Comparison of ENCODE assay signal across 17 cellular contexts in the genomic region with DNA sequence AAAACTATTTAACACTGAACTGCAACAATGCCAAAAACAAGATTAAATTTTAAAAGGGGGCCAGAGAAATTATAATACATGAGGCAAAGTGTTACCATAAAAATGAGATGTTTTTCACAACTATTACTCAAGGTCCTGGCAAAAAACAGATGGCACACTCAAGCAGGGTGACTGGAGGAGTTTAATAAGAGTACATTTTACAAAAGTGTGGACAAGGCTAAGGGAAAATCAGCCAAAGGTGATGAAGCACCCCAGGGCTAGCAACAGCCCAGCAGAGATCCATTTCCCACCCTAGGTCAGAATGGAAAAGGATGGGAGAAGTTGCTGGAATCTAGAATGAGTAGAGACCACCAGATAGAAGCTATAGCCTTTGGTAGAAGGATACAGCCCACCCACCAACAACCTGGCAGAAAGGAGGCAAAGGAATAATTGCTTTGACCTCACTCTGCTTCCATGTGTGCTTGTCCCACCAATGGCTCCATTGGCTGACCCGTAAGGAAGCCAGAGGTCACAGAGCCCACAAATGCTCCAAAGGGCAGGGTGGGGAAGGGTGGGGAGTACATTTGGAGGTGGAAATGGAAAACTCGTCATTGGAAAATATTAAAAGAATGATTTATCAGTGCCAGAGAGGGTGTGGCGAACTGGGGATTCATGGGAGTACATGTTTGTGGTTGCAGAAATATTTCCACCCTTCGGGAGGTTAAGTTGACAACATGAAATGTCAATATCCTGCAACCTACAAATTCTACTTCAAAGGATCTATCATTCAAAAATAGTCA.
DNase-seq lines count a peak whose midpoint lies in the region; ATAC-seq and TF ChIP-seq lines count a peak whose summit lies in the region.
"Had no signal": no experiment of that assay in that cellular context is flagged by ENCODE, and none has a peak within 500 bp of the region (broad histone marks: within the 10 kb centered on the region; RNA-seq: fewer than 3 reads in every experiment).

No MANE protein-coding gene starts in this region.

- peaks cover 3% of the 10 kb centered on the region for H3K9me3 Mint-ChIP-seq in Caco-2 (ENCODE audit: unreplicated experiment)

- POLR2A ChIA-PET in HCT116 (lab: Charles Lee), result no interaction called here
- POLR2A ChIA-PET in Caco-2 (lab: Charles Lee), result no interaction called here

- no peak overlapping the region for H2AFZ ChIP-seq in HCT116 (ENCODE audit: low read depth, low read length, poor library complexity, severe bottlenecking)

- WGBS in suprapubic skin, result 38% methylated on average over 4 of the region's 4 CpGs

- no TSS peak for BruUV-seq in HCT116 (replicated peaks; lab: Mats Ljungman, UMichigan)
- BruUV-seq in Caco-2 (replicated peaks; lab: Mats Ljungman, UMichigan), result no TSS peak

- H3K9me3 ChIP-seq in HCT116 (ENCODE audit: control insufficient read depth in 1 of 2, insufficient read depth in 1 of 2, low read depth in 1 of 2, low read length in 2 of 2) (no peaks in the 10 kb centered on the region), ascending aorta (peaks cover 0 to 2% of the 10 kb centered on the region in 2 donors), suprapubic skin (no peaks in the 10 kb centered on the region), Caco-2 (no peaks in the 10 kb centered on the region; the same call in 1 of the 2 replicates)
- H3K9me3 ChIP-seq: prostate gland had no signal

- H3K27ac Mint-ChIP-seq in Caco-2 (ENCODE audit: unreplicated experiment), result no peak overlapping the region
- H3K27ac Mint-ChIP-seq: activated CD4-positive, alpha-beta memory T cell treated with anti-CD3 and anti-CD28 coated beads for 36 hours; HFFc6 had no signal

- no peak overlapping the region for H3K27ac ChIP-seq in HCT116 (ENCODE audit: low read depth, low read length)
- peak overlapping the region; percentile 44 to 52 for H3K27ac ChIP-seq in ascending aorta
- H3K27ac ChIP-seq in suprapubic skin, result peak overlapping the region; percentile 76
- H3K27ac ChIP-seq: prostate gland had no signal

- intact Hi-C loops in HCT116 (cut with micrococcal nuclease) (no loop called here), ascending aorta (cut with DNase I) (no loop called here), left cardiac atrium (cut with DNase I) (no loop called here), Caco-2 (cut with micrococcal nuclease; ENCODE audit: unreplicated experiment) (no loop called here)

- H3K36me3 ChIP-seq in HCT116 (ENCODE audit: control insufficient read depth in 1 of 2, insufficient read depth in 2 of 2, low read length in 2 of 2), result no peaks in the 10 kb centered on the region
- no peaks in the 10 kb centered on the region for H3K36me3 ChIP-seq in ascending aorta
- H3K36me3 ChIP-seq in suprapubic skin, result no peaks in the 10 kb centered on the region
- H3K36me3 ChIP-seq in Caco-2 (ENCODE audit: control insufficient read depth, insufficient read depth, low read length), result no peaks in the 10 kb centered on the region
- H3K36me3 ChIP-seq: prostate gland had no signal

- H4K20me1 ChIP-seq in HCT116 (ENCODE audit: insufficient read depth), result no peaks in the 10 kb centered on the region; the same call in 1 of the 2 replicates

- H3K4me2 ChIP-seq in HCT116 (ENCODE audit: low read length), result no peak overlapping the region

- no peaks in the 10 kb centered on the region for H3K27me3 ChIP-seq in HCT116 (ENCODE audit: insufficient read depth, low read length)
- H3K27me3 ChIP-seq in ascending aorta, result no peaks in the 10 kb centered on the region
- no peaks in the 10 kb centered on the region for H3K27me3 ChIP-seq in suprapubic skin
- H3K27me3 ChIP-seq in Caco-2 (replicated peaks; ENCODE audit: control insufficient read depth, insufficient read depth, low read length), result no peaks in the 10 kb centered on the region

- H3K4me3 Mint-ChIP-seq in Caco-2 (ENCODE audit: unreplicated experiment), result no peak overlapping the region
- H3K4me3 Mint-ChIP-seq: activated CD4-positive, alpha-beta memory T cell treated with anti-CD3 and anti-CD28 coated beads for 36 hours; HFFc6 had no signal

- no peaks in the 10 kb centered on the region for H3K79me2 ChIP-seq in HCT116 (ENCODE audit: insufficient read depth, low read length)

- H3K9ac ChIP-seq in HCT116 (ENCODE audit: low read length), result no peak overlapping the region

- H3K36me3 Mint-ChIP-seq in Caco-2 (ENCODE audit: insufficient read depth, unreplicated experiment), result no peaks in the 10 kb centered on the region
- H3K36me3 Mint-ChIP-seq: activated CD4-positive, alpha-beta memory T cell treated with anti-CD3 and anti-CD28 coated beads for 36 hours had no signal

- no peaks in the 10 kb centered on the region for H3K9me2 ChIP-seq in HCT116 (ENCODE audit: insufficient read depth)

- CTCF ChIA-PET in HCT116 (lab: Charles Lee), result no interaction called here
- CTCF ChIA-PET in Caco-2 (lab: Charles Lee), result no interaction called here

- ATAC-seq in HCT116 (no peak), left cardiac atrium (peak; percentile 59 to 85), HG02610 (IDR thresholded peaks at IDR 0.05; ENCODE audit: unreplicated experiment) (no peak)

- DNase-seq in HCT116 (ENCODE audit: low read depth, low spot score), result peak; percentile 1
- no peak for DNase-seq in ascending aorta (ENCODE audit: low spot score in 2 of 2)
- DNase-seq in left cardiac atrium, result peak; percentile 26
- no peak for DNase-seq in suprapubic skin (ENCODE audit: low spot score in 2 of 2)
- DNase-seq in NCI-H2081 (lab: John Stamatoyannopoulos, UW), result no peak
- DNase-seq in Caco-2, result no peak
- no peak for DNase-seq in NCI-H1930 (lab: John Stamatoyannopoulos, UW)
- DNase-seq: activated CD4-positive, alpha-beta memory T cell treated with anti-CD3 and anti-CD28 coated beads for 36 hours; activated T-cell treated with anti-CD3 and anti-CD28 coated beads, Interleukin-2, amount 50 U/mL, for 48 hours; DMS153; head of caudate nucleus; HFFc6; NCI-H1436; NCI-H446; stimulated activated CD4-positive, alpha-beta T cell treated with anti-CD3 and anti-CD28 coated beads, Interleukin-15, amount 100 ng/mL, for 24 hours had no signal

- TF ChIP-seq CTCF in HCT116 (IDR thresholded peaks at IDR 0.05 in 2 of 3, conservative IDR thresholded peaks at IDR 0.05 in 1 of 3; ENCODE audit: borderline replicate concordance in 1 of 3, insufficient read depth in 1 of 3, low read depth in 2 of 3, low read length in 2 of 3) (no peak), ascending aorta (IDR thresholded peaks at IDR 0.05) (no peak), suprapubic skin (IDR thresholded peaks at IDR 0.05) (no peak), Caco-2 (IDR thresholded peaks at IDR 0.05; ENCODE audit: insufficient read depth in 1 of 2, low read depth in 1 of 2, low read length in 1 of 2, severe bottlenecking in 1 of 2, unreplicated experiment in 1 of 2) (no peak)

- RAD21 ChIA-PET in HCT116 (lab: Charles Lee; ENCODE audit: low non-redundant PET in 1 of 2, low total read pairs in 2 of 2, uncharacterized antibody in 2 of 2, unreplicated experiment in 2 of 2), result no interaction called here

- no peak for TF ChIP-seq EP300 in suprapubic skin (IDR thresholded peaks at IDR 0.05)

- no peak for TF ChIP-seq RAD21 in HCT116 (IDR thresholded peaks at IDR 0.05; ENCODE audit: low read depth)

- H3K4me1 ChIP-seq in HCT116 (ENCODE audit: control insufficient read depth in 1 of 2, insufficient read depth in 2 of 2, low read length in 2 of 2) (peaks cover 3 to 8% of the 10 kb centered on the region in 2 experiments; a peak in 3 of 4 replicates), ascending aorta (peaks cover 0 to 11% of the 10 kb centered on the region in 2 donors), suprapubic skin (peaks cover 5% of the 10 kb centered on the region), Caco-2 (no peaks in the 10 kb centered on the region)
- H3K4me1 ChIP-seq: prostate gland had no signal

- no peak for TF ChIP-seq POLR2A in HCT116 (IDR thresholded peaks at IDR 0.05; ENCODE audit: borderline replicate concordance, extremely low read depth, insufficient read depth, insufficient read length)
- TF ChIP-seq POLR2A in suprapubic skin (IDR thresholded peaks at IDR 0.05), result no peak

- H3K4me3 ChIP-seq in HCT116 (replicated peaks in 1 of 2; ENCODE audit: low read depth in 1 of 2, low read length in 2 of 2) (no peak overlapping the region), ascending aorta (no peak overlapping the region), suprapubic skin (no peak overlapping the region), Caco-2 (ENCODE audit: low read depth, low read length) (no peak overlapping the region)
- H3K4me3 ChIP-seq: prostate gland had no signal

- H3K27me3 Mint-ChIP-seq in Caco-2 (ENCODE audit: insufficient read depth, unreplicated experiment), result no peaks in the 10 kb centered on the region
- H3K27me3 Mint-ChIP-seq: activated CD4-positive, alpha-beta memory T cell treated with anti-CD3 and anti-CD28 coated beads for 36 hours had no signal

- no peaks in the 10 kb centered on the region for H3K4me1 Mint-ChIP-seq in Caco-2 (ENCODE audit: low read depth, unreplicated experiment)

TF ChIP-seq in HCT116, 20 proteins besides CTCF, POLR2A, EP300 and RAD21 (continues in another document):
- TF ChIP-seq POLR2AphosphoS5 (IDR thresholded peaks at IDR 0.05; ENCODE audit: low read depth, low read length) (no peak), EZH2phosphoT487 (IDR thresholded peaks at IDR 0.05; ENCODE audit: borderline replicate concordance) (no peak), YY1 (IDR thresholded peaks at IDR 0.05; ENCODE audit: extremely low read depth, insufficient replicate concordance, low read depth, low read length) (no peak), CBX3 (IDR thresholded peaks at IDR 0.05; ENCODE audit: low read depth) (no peak), ZFX (IDR thresholded peaks at IDR 0.05) (no peak), CEBPB (IDR thresholded peaks at IDR 0.05; ENCODE audit: low read depth) (no peak), EZH2 (IDR thresholded peaks at IDR 0.05) (no peak), EGR1 (IDR thresholded peaks at IDR 0.05; ENCODE audit: low read depth) (no peak), ZBTB33 (IDR thresholded peaks at IDR 0.05; ENCODE audit: extremely low read depth, insufficient replicate concordance, low read length) (no peak), SP1 (IDR thresholded peaks at IDR 0.05; ENCODE audit: low read depth) (no peak), ZNF274 (IDR thresholded peaks at IDR 0.05; ENCODE audit: low read depth, low read length) (no peak)

Comparison
In these comparisons a context has a peak if more than half of its experiments do, and no peak if none do; other contexts are left out.
1. ATAC-seq: peak in left cardiac atrium (2 of 2); none in HCT116 (single experiment) and HG02610 (single experiment).
2. DNase-seq: peak in HCT116 (single experiment) and left cardiac atrium (single experiment); none in ascending aorta (0 of 2), suprapubic skin (0 of 2), NCI-H2081 (0 of 2), Caco-2 (0 of 2) and NCI-H1930 (0 of 2).